Comparison of ENCODE assay signal across 19 cellular contexts in genomic region chr4:169485084-169485483, GRCh38.
DNase-seq lines count a peak whose midpoint lies in the region; ATAC-seq, FAIRE-seq and TF ChIP-seq lines count a peak whose summit lies in the region.
"Had no signal": no experiment of that assay in that cellular context is flagged by ENCODE, and none has a peak within 500 bp of the region (broad histone marks: within the 10 kb centered on the region; RNA-seq: fewer than 3 reads in every experiment).

No MANE protein-coding gene starts in this region.

- no peaks in the 10 kb centered on the region for H3F3A ChIP-seq in smooth muscle cell (ENCODE audit: low read depth)

- no peak overlapping the region for H3K4me3 ChIP-seq in smooth muscle cell
- H3K4me3 ChIP-seq: gastrocnemius medialis, tibial nerve had no signal

- H4K20me1 ChIP-seq in smooth muscle cell (ENCODE audit: low read depth): no peaks in the 10 kb centered on the region

- H3K4me1 ChIP-seq in smooth muscle cell (ENCODE audit: low read depth): peaks cover 9% of the 10 kb centered on the region
- H3K4me1 ChIP-seq: gastrocnemius medialis had no signal

- ATAC-seq in natural killer cell treated with Interleukin-12 subunit alpha and Interleukin-12 subunit beta and Interleukin-15 and Interleukin-18, amount 100 ng/mL, for 72 hours: no peak
- ATAC-seq: activated T-cell treated with anti-CD3 and anti-CD28 coated beads, Interleukin-2, amount 50 U/mL, for 4 hours; gastrocnemius medialis; naive thymus-derived CD8-positive, alpha-beta T cell; stimulated activated naive CD8-positive, alpha-beta T cell treated with anti-CD3 and anti-CD28 coated beads, Interleukin-15, Interleukin-2, amounts not matched to agents 100 U/mL and 50 U/mL, for 24 hours had no signal

- peak overlapping the region; percentile 50 for H3K27ac Mint-ChIP-seq in glutamatergic neuron (ENCODE audit: unreplicated experiment)
- no peak overlapping the region for H3K27ac Mint-ChIP-seq in natural killer cell treated with Interleukin-12 subunit alpha and Interleukin-12 subunit beta and Interleukin-15 and Interleukin-18, amount 100 ng/mL, for 72 hours
- H3K27ac Mint-ChIP-seq: activated naive CD4-positive, alpha-beta T cell treated with anti-CD3 and anti-CD28 coated beads, Interleukin-2, amount 10 ng/mL, durations not matched to agents 7 days and 5 days; naive thymus-derived CD8-positive, alpha-beta T cell had no signal

- no peaks in the 10 kb centered on the region for H3K27me3 ChIP-seq in smooth muscle cell (ENCODE audit: low read depth)
- H3K27me3 ChIP-seq: gastrocnemius medialis, tibial nerve had no signal

- H3K4me1 Mint-ChIP-seq in glutamatergic neuron (ENCODE audit: low read depth, unreplicated experiment): peaks cover 8% of the 10 kb centered on the region
- H3K4me1 Mint-ChIP-seq in natural killer cell treated with Interleukin-12 subunit alpha and Interleukin-12 subunit beta and Interleukin-15 and Interleukin-18, amount 100 ng/mL, for 72 hours (ENCODE audit: low read depth in 2 of 2): no peaks in the 10 kb centered on the region
- H3K4me1 Mint-ChIP-seq: activated naive CD4-positive, alpha-beta T cell treated with anti-CD3 and anti-CD28 coated beads, Interleukin-2, amount 10 ng/mL, durations not matched to agents 7 days and 5 days had no signal

- peaks cover 8% of the 10 kb centered on the region for H3K36me3 ChIP-seq in smooth muscle cell (ENCODE audit: low read depth)
- H3K36me3 ChIP-seq: gastrocnemius medialis had no signal

- H3K9ac ChIP-seq in smooth muscle cell (ENCODE audit: low read depth): no peak overlapping the region

- TF ChIP-seq CTCF in glutamatergic neuron (IDR thresholded peaks at IDR 0.05; ENCODE audit: partially characterized antibody, unreplicated experiment): no peak
- TF ChIP-seq CTCF in smooth muscle cell (IDR thresholded peaks at IDR 0.05; ENCODE audit: borderline replicate concordance, insufficient read depth, poor library complexity, severe bottlenecking): no peak

- FAIRE-seq in GM19239 (lab: Jason Lieb, UNC): peak; percentile 86

- H3K27ac ChIP-seq in smooth muscle cell (ENCODE audit: low read depth): no peak overlapping the region
- H3K27ac ChIP-seq: gastrocnemius medialis, RWPE1 had no signal

- peaks cover 17% of the 10 kb centered on the region for H3K36me3 Mint-ChIP-seq in glutamatergic neuron (ENCODE audit: unreplicated experiment)
- H3K36me3 Mint-ChIP-seq in natural killer cell treated with Interleukin-12 subunit alpha and Interleukin-12 subunit beta and Interleukin-15 and Interleukin-18, amount 100 ng/mL, for 72 hours: no peaks in the 10 kb centered on the region
- H3K36me3 Mint-ChIP-seq: activated naive CD4-positive, alpha-beta T cell treated with anti-CD3 and anti-CD28 coated beads, Interleukin-2, amount 10 ng/mL, durations not matched to agents 7 days and 5 days had no signal

- peaks cover 4% of the 10 kb centered on the region for H3K9me3 Mint-ChIP-seq in glutamatergic neuron (ENCODE audit: unreplicated experiment)
- no peaks in the 10 kb centered on the region for H3K9me3 Mint-ChIP-seq in natural killer cell treated with Interleukin-12 subunit alpha and Interleukin-12 subunit beta and Interleukin-15 and Interleukin-18, amount 100 ng/mL, for 72 hours
- H3K9me3 Mint-ChIP-seq: activated naive CD4-positive, alpha-beta T cell treated with anti-CD3 and anti-CD28 coated beads, Interleukin-2, amount 10 ng/mL, durations not matched to agents 7 days and 5 days; activated T-cell treated with anti-CD3 and anti-CD28 coated beads, Interleukin-2, amount 50 U/mL, for 4 hours; naive thymus-derived CD8-positive, alpha-beta T cell had no signal

- no peaks in the 10 kb centered on the region for H3K79me2 ChIP-seq in smooth muscle cell (ENCODE audit: low read depth)

- no peaks in the 10 kb centered on the region for H3K27me3 Mint-ChIP-seq in glutamatergic neuron (ENCODE audit: unreplicated experiment)
- H3K27me3 Mint-ChIP-seq in natural killer cell treated with Interleukin-12 subunit alpha and Interleukin-12 subunit beta and Interleukin-15 and Interleukin-18, amount 100 ng/mL, for 72 hours: no peaks in the 10 kb centered on the region
- H3K27me3 Mint-ChIP-seq: activated naive CD4-positive, alpha-beta T cell treated with anti-CD3 and anti-CD28 coated beads, Interleukin-2, amount 10 ng/mL, durations not matched to agents 7 days and 5 days; naive thymus-derived CD8-positive, alpha-beta T cell had no signal

- no peak overlapping the region for H2AFZ ChIP-seq in smooth muscle cell (ENCODE audit: low read depth)

- DNase-seq in GM19239 (ENCODE audit: insufficient read length, low spot score): no peak
- peak; percentile 69 for DNase-seq in amniotic epithelial cell (ENCODE audit: low read depth)
- no peak for DNase-seq in glutamatergic neuron
- no peak for DNase-seq in smooth muscle cell (lab: John Stamatoyannopoulos, UW; ENCODE audit: unreplicated experiment)
- DNase-seq in NCI-H1436 (lab: John Stamatoyannopoulos, UW): no peak
- DNase-seq in natural killer cell treated with Interleukin-12 subunit alpha and Interleukin-12 subunit beta and Interleukin-15 and Interleukin-18, amount 100 ng/mL, for 72 hours (ENCODE audit: low spot score): no peak
- no peak for DNase-seq in glomerular visceral epithelial cell (ENCODE audit: extremely low spot score)
- DNase-seq: activated CD4-positive, alpha-beta T cell treated with anti-CD3 and anti-CD28 coated beads for 1 hour; activated CD8-positive, alpha-beta memory T cell treated with anti-CD3 and anti-CD28 coated beads for 24 hours; activated naive CD4-positive, alpha-beta T cell treated with anti-CD3 and anti-CD28 coated beads, Interleukin-2, amount 10 ng/mL, durations not matched to agents 7 days and 5 days; activated T-cell treated with anti-CD3 and anti-CD28 coated beads, Interleukin-2, amount 50 U/mL, for 4 hours; AML-193; gastrocnemius medialis; naive thymus-derived CD8-positive, alpha-beta T cell; NCI-H1105 treated with DMSO at 0.1 percent for 48 hours; NCI-H524 treated with DMSO at 0.1 percent for 48 hours; stimulated activated naive CD8-positive, alpha-beta T cell treated with anti-CD3 and anti-CD28 coated beads, Interleukin-15, Interleukin-2, amounts not matched to agents 100 U/mL and 50 U/mL, for 24 hours had no signal

- H3K9me3 ChIP-seq in smooth muscle cell (replicated peaks; ENCODE audit: low read depth): no peaks in the 10 kb centered on the region
- H3K9me3 ChIP-seq: gastrocnemius medialis had no signal

- no peak overlapping the region for H3K4me3 Mint-ChIP-seq in glutamatergic neuron (ENCODE audit: unreplicated experiment)
- H3K4me3 Mint-ChIP-seq in natural killer cell treated with Interleukin-12 subunit alpha and Interleukin-12 subunit beta and Interleukin-15 and Interleukin-18, amount 100 ng/mL, for 72 hours: no peak overlapping the region
- H3K4me3 Mint-ChIP-seq: activated naive CD4-positive, alpha-beta T cell treated with anti-CD3 and anti-CD28 coated beads, Interleukin-2, amount 10 ng/mL, durations not matched to agents 7 days and 5 days; activated T-cell treated with anti-CD3 and anti-CD28 coated beads, Interleukin-2, amount 50 U/mL, for 4 hours; naive thymus-derived CD8-positive, alpha-beta T cell had no signal

- H3K4me2 ChIP-seq in smooth muscle cell: peak overlapping the region; percentile 16
